ENCODE assay signal across 15 cellular contexts in the genomic region with DNA sequence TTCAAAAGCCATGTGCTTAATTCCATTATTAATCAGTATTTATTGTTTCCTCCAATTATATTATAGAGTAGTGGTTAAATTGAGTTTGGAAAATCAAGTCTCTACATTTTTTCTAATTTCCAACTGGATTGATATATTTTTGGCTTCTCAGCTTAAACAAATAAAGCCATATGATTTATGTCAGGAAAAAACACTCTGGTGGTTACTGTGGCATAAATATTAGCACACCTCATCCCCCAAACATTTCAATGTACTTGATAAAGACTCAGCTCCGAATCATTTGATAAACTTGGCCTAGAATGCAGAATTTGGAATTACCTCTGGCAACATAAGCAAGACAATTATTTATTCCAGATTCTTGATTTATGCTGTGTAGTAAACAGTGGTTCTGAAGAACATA.
DNase-seq lines count a peak whose midpoint lies in the region; ATAC-seq and TF ChIP-seq lines count a peak whose summit lies in the region.
"Had no signal": no experiment of that assay in that cellular context is flagged by ENCODE, and none has a peak within 500 bp of the region (broad histone marks: within the 10 kb centered on the region; RNA-seq: fewer than 3 reads in every experiment).

No MANE protein-coding gene starts in this region.

- H4K20me1 ChIP-seq in fibroblast of lung (ENCODE audit: control insufficient read depth, extremely low read depth, insufficient read depth, low read length), result no peaks in the 10 kb centered on the region

- no peak overlapping the region for H3K4me2 ChIP-seq in fibroblast of lung (ENCODE audit: extremely low read depth, insufficient read depth, low read length)

- no peaks in the 10 kb centered on the region for H3K27me3 ChIP-seq in fibroblast of lung (ENCODE audit: control insufficient read depth, insufficient read depth, low read length)

- no peaks in the 10 kb centered on the region for H3K27me3 Mint-ChIP-seq in HFFc6 (ENCODE audit: insufficient read depth)
- no peaks in the 10 kb centered on the region for H3K27me3 Mint-ChIP-seq in activated naive CD4-positive, alpha-beta T cell treated with anti-CD3 and anti-CD28 coated beads, Interleukin-2, amount 10 ng/mL, durations not matched to agents 7 days and 5 days
- no peaks in the 10 kb centered on the region for H3K27me3 Mint-ChIP-seq in T-helper 2 cell treated with Interferon-gamma antibody and Interleukin-4, amounts not matched to agents 5 μg/mL and 100 μg/mL, for 36 hours (ENCODE audit: low read depth)
- H3K27me3 Mint-ChIP-seq: B cell; CD4-positive, alpha-beta memory T cell; IgD-negative memory B cell had no signal

- H3K4me1 ChIP-seq in fibroblast of lung (ENCODE audit: control insufficient read depth, extremely low read depth, insufficient read depth, low read length), result no peaks in the 10 kb centered on the region

- no peak overlapping the region for H3K27ac Mint-ChIP-seq in HFFc6
- no peak overlapping the region for H3K27ac Mint-ChIP-seq in activated naive CD4-positive, alpha-beta T cell treated with anti-CD3 and anti-CD28 coated beads, Interleukin-2, amount 10 ng/mL, durations not matched to agents 7 days and 5 days
- no peak overlapping the region for H3K27ac Mint-ChIP-seq in T-helper 2 cell treated with Interferon-gamma antibody and Interleukin-4, amounts not matched to agents 5 μg/mL and 100 μg/mL, for 36 hours
- H3K27ac Mint-ChIP-seq: B cell; CD4-positive, alpha-beta memory T cell; IgD-negative memory B cell had no signal

- H3K9me3 ChIP-seq in fibroblast of lung (ENCODE audit: control insufficient read depth, insufficient read depth, low read depth, low read length), result no peaks in the 10 kb centered on the region

- no peak overlapping the region for H3K4me3 Mint-ChIP-seq in HFFc6
- no peak overlapping the region for H3K4me3 Mint-ChIP-seq in activated naive CD4-positive, alpha-beta T cell treated with anti-CD3 and anti-CD28 coated beads, Interleukin-2, amount 10 ng/mL, durations not matched to agents 7 days and 5 days
- no peak overlapping the region for H3K4me3 Mint-ChIP-seq in T-helper 2 cell treated with Interferon-gamma antibody and Interleukin-4, amounts not matched to agents 5 μg/mL and 100 μg/mL, for 36 hours
- H3K4me3 Mint-ChIP-seq: B cell; CD4-positive, alpha-beta memory T cell; IgD-negative memory B cell had no signal

- H3K4me1 Mint-ChIP-seq in HFFc6 (ENCODE audit: low read depth), result peaks cover 13% of the 10 kb centered on the region
- H3K4me1 Mint-ChIP-seq in activated naive CD4-positive, alpha-beta T cell treated with anti-CD3 and anti-CD28 coated beads, Interleukin-2, amount 10 ng/mL, durations not matched to agents 7 days and 5 days, result no peaks in the 10 kb centered on the region
- H3K4me1 Mint-ChIP-seq in T-helper 2 cell treated with Interferon-gamma antibody and Interleukin-4, amounts not matched to agents 5 μg/mL and 100 μg/mL, for 36 hours (ENCODE audit: low read depth), result no peaks in the 10 kb centered on the region
- H3K4me1 Mint-ChIP-seq: B cell; CD4-positive, alpha-beta memory T cell; IgD-negative memory B cell had no signal

- H3K9me3 Mint-ChIP-seq in HFFc6, result no peaks in the 10 kb centered on the region
- H3K9me3 Mint-ChIP-seq in activated naive CD4-positive, alpha-beta T cell treated with anti-CD3 and anti-CD28 coated beads, Interleukin-2, amount 10 ng/mL, durations not matched to agents 7 days and 5 days, result peaks cover 15% of the 10 kb centered on the region
- peaks cover 26% of the 10 kb centered on the region for H3K9me3 Mint-ChIP-seq in T-helper 2 cell treated with Interferon-gamma antibody and Interleukin-4, amounts not matched to agents 5 μg/mL and 100 μg/mL, for 36 hours

- H3K27ac ChIP-seq in fibroblast of lung (ENCODE audit: insufficient read depth, low read length), result no peak overlapping the region

- no peak overlapping the region for H3K9ac ChIP-seq in fibroblast of lung (ENCODE audit: insufficient read depth, low read length)

- H3K79me2 ChIP-seq in fibroblast of lung (ENCODE audit: control insufficient read depth, insufficient read depth, low read length), result no peaks in the 10 kb centered on the region

- no peak for ATAC-seq in SK-N-SH treated with all-trans-retinoic acid at 6 μM for 48 hours
- no peak for ATAC-seq in HG03571 (IDR thresholded peaks at IDR 0.05; ENCODE audit: unreplicated experiment)
- ATAC-seq: Panc1 had no signal

- H3K4me3 ChIP-seq in fibroblast of lung (replicated peaks in 1 of 4; ENCODE audit: control extremely low read depth in 1 of 4, insufficient read depth in 1 of 4, low read depth in 3 of 4, low read length in 4 of 4), result no peak overlapping the region

- no peaks in the 10 kb centered on the region for H3K36me3 ChIP-seq in fibroblast of lung (ENCODE audit: control insufficient read depth, insufficient read depth, low read length)

- CTCF ChIA-PET in activated naive CD4-positive, alpha-beta T cell treated with anti-CD3 and anti-CD28 coated beads, Interleukin-2, amount 10 ng/mL, durations not matched to agents 7 days and 5 days (lab: Charles Lee), result no interaction called here

- no peak overlapping the region for H2AFZ ChIP-seq in fibroblast of lung (ENCODE audit: low read length)

- no peaks in the 10 kb centered on the region for H3K36me3 Mint-ChIP-seq in HFFc6 (ENCODE audit: low read depth)
- H3K36me3 Mint-ChIP-seq in activated naive CD4-positive, alpha-beta T cell treated with anti-CD3 and anti-CD28 coated beads, Interleukin-2, amount 10 ng/mL, durations not matched to agents 7 days and 5 days, result no peaks in the 10 kb centered on the region
- H3K36me3 Mint-ChIP-seq in T-helper 2 cell treated with Interferon-gamma antibody and Interleukin-4, amounts not matched to agents 5 μg/mL and 100 μg/mL, for 36 hours (ENCODE audit: low read depth), result no peaks in the 10 kb centered on the region
- H3K36me3 Mint-ChIP-seq: CD4-positive, alpha-beta memory T cell; IgD-negative memory B cell had no signal

- peak; percentile 1 for DNase-seq in HFFc6
- DNase-seq in fibroblast of lung (ENCODE audit: low read depth in 2 of 2), result peak; percentile 39 to 67
- DNase-seq in non-pigmented ciliary epithelial cell (ENCODE audit: low read depth), result peak; percentile 11
- DNase-seq in activated naive CD4-positive, alpha-beta T cell treated with anti-CD3 and anti-CD28 coated beads, Interleukin-2, amount 10 ng/mL, durations not matched to agents 7 days and 5 days, result no peak
- DNase-seq in T-helper 2 cell treated with Interferon-gamma antibody and Interleukin-4, amounts not matched to agents 5 μg/mL and 100 μg/mL, for 36 hours (ENCODE audit: low spot score), result no peak
- DNase-seq: ACHN; CD4-positive, alpha-beta memory T cell; NCI-H1694; NCI-H748 treated with DMSO at 0.1 percent for 48 hours; Right ventricle myocardium superior had no signal

- TF ChIP-seq CTCF in HFFc6 (IDR thresholded peaks at IDR 0.05), result no peak
- TF ChIP-seq CTCF in fibroblast of lung (conservative IDR thresholded peaks at IDR 0.05 in 1 of 2, IDR thresholded peaks at IDR 0.05 in 1 of 2; ENCODE audit: low read depth in 1 of 2, low read length in 2 of 2), result no peak

TF ChIP-seq in SK-N-SH treated with all-trans-retinoic acid at 6 μM for 48 hours, 23 proteins besides CTCF, POLR2A, EP300 and RAD21 (continues in another document):
- TF ChIP-seq GLIS3 (CRISPR knock-in tag; IDR thresholded peaks at IDR 0.05), result 0 out of 2 replicates have a peak, but pooled peaks have one; percentile 39
- TF ChIP-seq BACH2 (CRISPR knock-in tag; IDR thresholded peaks at IDR 0.05; ENCODE audit: borderline replicate concordance), result no peak
- no peak for TF ChIP-seq RARB (CRISPR knock-in tag; IDR thresholded peaks at IDR 0.05)
- TF ChIP-seq OSR1 (CRISPR knock-in tag; IDR thresholded peaks at IDR 0.05), result no peak
- peak; percentile 92 for TF ChIP-seq CREB5 (CRISPR knock-in tag; IDR thresholded peaks at IDR 0.05; ENCODE audit: low read depth)
- no peak for TF ChIP-seq ZC3H10 (CRISPR knock-in tag; IDR thresholded peaks at IDR 0.05)
- peak; percentile 99 for TF ChIP-seq ISL1 (CRISPR knock-in tag; IDR thresholded peaks at IDR 0.05)
- no peak for TF ChIP-seq ZNF70 (CRISPR knock-in tag; IDR thresholded peaks at IDR 0.05)
- no peak; the same call in 1 of the 2 replicates for TF ChIP-seq ZNF8 (CRISPR knock-in tag; IDR thresholded peaks at IDR 0.05)
- TF ChIP-seq, protein P1, sequence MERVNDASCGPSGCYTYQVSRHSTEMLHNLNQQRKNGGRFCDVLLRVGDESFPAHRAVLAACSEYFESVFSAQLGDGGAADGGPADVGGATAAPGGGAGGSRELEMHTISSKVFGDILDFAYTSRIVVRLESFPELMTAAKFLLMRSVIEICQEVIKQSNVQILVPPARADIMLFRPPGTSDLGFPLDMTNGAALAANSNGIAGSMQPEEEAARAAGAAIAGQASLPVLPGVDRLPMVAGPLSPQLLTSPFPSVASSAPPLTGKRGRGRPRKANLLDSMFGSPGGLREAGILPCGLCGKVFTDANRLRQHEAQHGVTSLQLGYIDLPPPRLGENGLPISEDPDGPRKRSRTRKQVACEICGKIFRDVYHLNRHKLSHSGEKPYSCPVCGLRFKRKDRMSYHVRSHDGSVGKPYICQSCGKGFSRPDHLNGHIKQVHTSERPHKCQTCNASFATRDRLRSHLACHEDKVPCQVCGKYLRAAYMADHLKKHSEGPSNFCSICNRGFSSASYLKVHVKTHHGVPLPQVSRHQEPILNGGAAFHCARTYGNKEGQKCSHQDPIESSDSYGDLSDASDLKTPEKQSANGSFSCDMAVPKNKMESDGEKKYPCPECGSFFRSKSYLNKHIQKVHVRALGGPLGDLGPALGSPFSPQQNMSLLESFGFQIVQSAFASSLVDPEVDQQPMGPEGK (CRISPR knock-in tag; IDR thresholded peaks at IDR 0.05; ENCODE audit: borderline replicate concordance), result peak; percentile 62; the same call in 1 of the 2 replicates
- TF ChIP-seq PPARA (CRISPR knock-in tag; IDR thresholded peaks at IDR 0.05; ENCODE audit: borderline replicate concordance), result no peak
- no peak for TF ChIP-seq ZFP30 (CRISPR knock-in tag; IDR thresholded peaks at IDR 0.05)
- TF ChIP-seq TOX (CRISPR knock-in tag; IDR thresholded peaks at IDR 0.05; ENCODE audit: borderline replicate concordance), result no peak
- no peak for TF ChIP-seq ARNTL (CRISPR knock-in tag; IDR thresholded peaks at IDR 0.05; ENCODE audit: borderline replicate concordance, low read depth)

Comparison
In these comparisons a context has a peak if more than half of its experiments do, and no peak if none do; other contexts are left out.
1. DNase-seq: peak in HFFc6 (single experiment), fibroblast of lung (2 of 2) and non-pigmented ciliary epithelial cell (single experiment); none in activated naive CD4-positive, alpha-beta T cell treated with anti-CD3 and anti-CD28 coated beads, Interleukin-2, amount 10 ng/mL, durations not matched to agents 7 days and 5 days (single experiment) and T-helper 2 cell treated with Interferon-gamma antibody and Interleukin-4, amounts not matched to agents 5 μg/mL and 100 μg/mL, for 36 hours (single experiment).